ENCODE assay signal across 2 cellular contexts in the genomic region with DNA sequence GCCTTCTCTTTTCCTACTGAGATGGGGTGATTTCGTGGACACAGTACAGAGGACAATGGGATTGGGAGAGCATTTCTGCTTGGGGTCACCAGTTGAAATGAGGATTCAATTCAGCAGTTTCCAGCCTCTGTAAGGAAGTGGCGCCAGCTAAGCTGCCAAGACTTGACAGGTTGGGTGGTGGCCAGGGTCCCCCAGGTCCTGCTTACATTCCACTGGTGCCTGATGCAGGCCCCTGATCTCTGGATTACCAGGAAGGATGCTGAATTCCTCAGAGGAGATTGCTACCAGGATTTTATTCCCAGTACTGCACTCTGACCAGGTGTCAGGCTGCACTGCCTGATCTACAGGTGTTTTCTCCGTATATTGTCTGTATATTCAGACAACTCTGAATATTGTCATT.
TF ChIP-seq lines count a peak whose summit lies in the region.

No MANE protein-coding gene starts in this region.

TF ChIP-seq in GM23338, 12 proteins besides CTCF, POLR2A, EP300 and RAD21 (continued from another document):
- TF ChIP-seq, protein P1, sequence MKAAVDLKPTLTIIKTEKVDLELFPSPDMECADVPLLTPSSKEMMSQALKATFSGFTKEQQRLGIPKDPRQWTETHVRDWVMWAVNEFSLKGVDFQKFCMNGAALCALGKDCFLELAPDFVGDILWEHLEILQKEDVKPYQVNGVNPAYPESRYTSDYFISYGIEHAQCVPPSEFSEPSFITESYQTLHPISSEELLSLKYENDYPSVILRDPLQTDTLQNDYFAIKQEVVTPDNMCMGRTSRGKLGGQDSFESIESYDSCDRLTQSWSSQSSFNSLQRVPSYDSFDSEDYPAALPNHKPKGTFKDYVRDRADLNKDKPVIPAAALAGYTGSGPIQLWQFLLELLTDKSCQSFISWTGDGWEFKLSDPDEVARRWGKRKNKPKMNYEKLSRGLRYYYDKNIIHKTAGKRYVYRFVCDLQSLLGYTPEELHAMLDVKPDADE (IDR thresholded peaks at IDR 0.05), result no peak
- no peak for TF ChIP-seq STAT1 (IDR thresholded peaks at IDR 0.05; ENCODE audit: unreplicated experiment)
- TF ChIP-seq JUNB (IDR thresholded peaks at IDR 0.05; ENCODE audit: unreplicated experiment), result no peak
- no peak for TF ChIP-seq CREB1 (CRISPR knock-in tag; IDR thresholded peaks at IDR 0.05; ENCODE audit: low read depth)
- TF ChIP-seq POLR2AphosphoS5 (IDR thresholded peaks at IDR 0.05; ENCODE audit: low read depth), result no peak

TF ChIP-seq in HEK293, 187 proteins besides CTCF, POLR2A, EP300 and RAD21:
- TF ChIP-seq, protein P2, sequence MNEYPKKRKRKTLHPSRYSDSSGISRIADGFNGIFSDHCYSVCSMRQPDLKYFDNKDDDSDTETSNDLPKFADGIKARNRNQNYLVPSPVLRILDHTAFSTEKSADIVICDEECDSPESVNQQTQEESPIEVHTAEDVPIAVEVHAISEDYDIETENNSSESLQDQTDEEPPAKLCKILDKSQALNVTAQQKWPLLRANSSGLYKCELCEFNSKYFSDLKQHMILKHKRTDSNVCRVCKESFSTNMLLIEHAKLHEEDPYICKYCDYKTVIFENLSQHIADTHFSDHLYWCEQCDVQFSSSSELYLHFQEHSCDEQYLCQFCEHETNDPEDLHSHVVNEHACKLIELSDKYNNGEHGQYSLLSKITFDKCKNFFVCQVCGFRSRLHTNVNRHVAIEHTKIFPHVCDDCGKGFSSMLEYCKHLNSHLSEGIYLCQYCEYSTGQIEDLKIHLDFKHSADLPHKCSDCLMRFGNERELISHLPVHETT (tag by site-specific recombination; IDR thresholded peaks at IDR 0.05), result no peak
- TF ChIP-seq SCRT2 (tag by site-specific recombination; IDR thresholded peaks at IDR 0.05), result peak; percentile 58; the same call in 1 of the 2 replicates
